ENCODE assay signal across 7 cellular contexts in the genomic region with DNA sequence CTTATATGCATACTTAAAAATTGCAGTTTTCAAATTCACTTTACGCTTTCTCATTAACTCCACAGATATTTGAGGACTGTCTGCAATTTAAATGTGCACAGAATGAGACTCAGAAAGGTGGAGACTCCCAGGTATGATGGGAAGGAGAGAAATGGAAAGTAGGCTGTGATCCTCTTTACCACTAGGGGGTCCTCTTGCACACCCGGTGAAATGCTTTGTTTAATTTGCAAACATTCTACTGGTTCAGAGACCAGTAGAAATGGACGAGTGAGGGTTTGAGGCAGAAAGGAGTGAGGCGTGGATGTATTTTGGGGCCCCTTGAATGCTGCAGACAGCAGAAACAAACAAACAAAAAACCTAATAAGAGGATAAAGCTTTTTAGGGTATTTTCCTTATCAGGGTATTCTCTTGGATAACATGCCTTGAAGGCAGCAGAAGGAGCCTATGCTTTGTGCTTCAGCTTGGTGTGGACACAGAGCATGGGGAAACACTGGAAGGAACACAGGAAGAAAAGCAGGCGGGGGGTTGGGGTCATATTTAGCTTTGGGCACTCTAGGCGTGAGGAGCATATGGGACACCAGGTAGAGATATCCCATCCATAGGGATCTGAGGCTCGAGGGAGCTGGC.
A peak's percentile ranks its signal among the peaks of the same experiment; 100 is the strongest.
DNase-seq lines count a peak whose midpoint lies in the region; ATAC-seq and TF ChIP-seq lines count a peak whose summit lies in the region.

No MANE protein-coding gene starts in this region.

- H3K9me3 ChIP-seq in psoas muscle: no peaks in the 10 kb centered on the region
- no peaks in the 10 kb centered on the region for H3K9me3 ChIP-seq in gastrocnemius medialis

- H3K4me3 ChIP-seq in GM12865 (ENCODE audit: low read depth, low read length) (no peak overlapping the region), astrocyte of the spinal cord (ENCODE audit: low read depth, low read length) (no peak overlapping the region), psoas muscle (no peak overlapping the region), gastrocnemius medialis (no peak overlapping the region)
- H3K4me3 ChIP-seq in Jurkat, Clone E6-1 (ENCODE audit: low read length): no peak overlapping the region

- no peaks in the 10 kb centered on the region for H3K4me1 ChIP-seq in psoas muscle
- H3K4me1 ChIP-seq in gastrocnemius medialis: no peaks in the 10 kb centered on the region

- no peaks in the 10 kb centered on the region for H3K36me3 ChIP-seq in psoas muscle (ENCODE audit: insufficient read depth in 1 of 2, low read depth in 1 of 2)
- H3K36me3 ChIP-seq in gastrocnemius medialis: no peaks in the 10 kb centered on the region

- intact Hi-C loops in psoas muscle (cut with DNase I): no loop called here
- intact Hi-C loops in gastrocnemius medialis (cut with DNase I; ENCODE audit: low total_unique reads): no loop called here

- DNase-seq in GM12865 (ENCODE audit: low read depth) (peak; percentile 57), astrocyte of the spinal cord (ENCODE audit: low read depth, low spot score) (no peak), psoas muscle (no peak), gastrocnemius medialis (no peak), dermis blood vessel endothelial cell (no peak)
- peak; percentile 10 for DNase-seq in Jurkat, Clone E6-1 (ENCODE audit: low read depth, low spot score)

- peak; percentile 83 for TF ChIP-seq CTCF in GM12865 (IDR thresholded peaks at IDR 0.05; ENCODE audit: insufficient read depth, low read depth, low read length, missing control alignments)
- TF ChIP-seq CTCF in astrocyte of the spinal cord (IDR thresholded peaks at IDR 0.05; ENCODE audit: low read depth, low read length): peak; percentile 27
- TF ChIP-seq CTCF in psoas muscle (IDR thresholded peaks at IDR 0.05): peak; percentile 12
- no peak for TF ChIP-seq CTCF in gastrocnemius medialis (IDR thresholded peaks at IDR 0.05 in 4 of 5, conservative IDR thresholded peaks at IDR 0.05 in 1 of 5)

- TF ChIP-seq POLR2A in gastrocnemius medialis (IDR thresholded peaks at IDR 0.05): no peak

- H3K27me3 ChIP-seq in psoas muscle (ENCODE audit: insufficient read depth in 3 of 3, low read length in 2 of 3) (no peaks in the 10 kb centered on the region), gastrocnemius medialis (no peaks in the 10 kb centered on the region)

- WGBS in psoas muscle, 3 donors: 74 to 77% (median 76%) methylated on average over 7 of the region's 7 CpGs

- ATAC-seq in GM19463 (IDR thresholded peaks at IDR 0.05; ENCODE audit: unreplicated experiment) (peak; percentile 78), psoas muscle (no peak), gastrocnemius medialis (no peak)

- H3K27ac ChIP-seq in psoas muscle: no peak overlapping the region
- H3K27ac ChIP-seq in gastrocnemius medialis: no peak overlapping the region

- in situ Hi-C loops in astrocyte of the spinal cord (cut with HindIII; ENCODE audit: low sequenced_read_pairs): no loop called here
- in situ Hi-C loops in gastrocnemius medialis (cut with MboI; ENCODE audit: low sequenced_read_pairs in 4 of 4): no loop called here

Comparison
In these comparisons a context has a peak if more than half of its experiments do, and no peak if none do; other contexts are left out.
1. DNase-seq: peak in GM12865 (single experiment) and Jurkat, Clone E6-1 (single experiment); none in astrocyte of the spinal cord (single experiment), psoas muscle (0 of 2), gastrocnemius medialis (0 of 2) and dermis blood vessel endothelial cell (single experiment).
2. CTCF ChIP-seq: peak in GM12865 (single experiment), astrocyte of the spinal cord (single experiment) and psoas muscle (single experiment); none in gastrocnemius medialis (0 of 5).